ENCODE assay signal across 13 cellular contexts in genomic region chr5:122126711-122127385, GRCh38. TPM values are rescaled to one million over a fixed set of nuclear protein-coding genes. Genes with fewer than 3 reads are reported as not detected.
DNase-seq lines count a peak whose midpoint lies in the region; TF ChIP-seq lines count a peak whose summit lies in the region.
"Had no signal": no experiment of that assay in that cellular context is flagged by ENCODE, and none has a peak within 500 bp of the region (broad histone marks: within the 10 kb centered on the region; RNA-seq: fewer than 3 reads in every experiment).

No MANE protein-coding gene starts in this region.

- no peak for TF ChIP-seq CTCF in fibroblast of mammary gland (conservative IDR thresholded peaks at IDR 0.05; ENCODE audit: control insufficient read depth, insufficient read depth, low read depth, low read length)
- no peak for TF ChIP-seq CTCF in neural progenitor cell (IDR thresholded peaks at IDR 0.05)
- TF ChIP-seq CTCF in uterus (IDR thresholded peaks at IDR 0.05), result no peak

- H3K4me3 ChIP-seq in SJSA1 (no peak overlapping the region), fibroblast of mammary gland (ENCODE audit: control insufficient read depth, low read depth, low read length) (no peak overlapping the region), neural progenitor cell (no peak overlapping the region), uterus (no peak overlapping the region)
- H3K4me3 ChIP-seq: upper lobe of left lung had no signal

- no peak overlapping the region for H3K9ac ChIP-seq in neural progenitor cell

- no peaks in the 10 kb centered on the region for H4K20me1 ChIP-seq in neural progenitor cell (ENCODE audit: low read depth)

- H3K27me3 ChIP-seq in SJSA1 (replicated peaks), result no peaks in the 10 kb centered on the region
- H3K27me3 ChIP-seq in neural progenitor cell, result no peaks in the 10 kb centered on the region
- H3K27me3 ChIP-seq in uterus, result no peaks in the 10 kb centered on the region
- H3K27me3 ChIP-seq: neutrophil, upper lobe of left lung had no signal

- no peaks in the 10 kb centered on the region for H3K79me2 ChIP-seq in neural progenitor cell (ENCODE audit: low read depth)

- peaks cover 3% of the 10 kb centered on the region for H3F3A ChIP-seq in neural progenitor cell (ENCODE audit: low read depth)

- peak overlapping the region; percentile 94 for H3K27ac Mint-ChIP-seq in neural progenitor cell

- H2AFZ ChIP-seq in neural progenitor cell (replicated peaks), result peak overlapping the region; percentile 69

- TF ChIP-seq POLR2A in uterus (IDR thresholded peaks at IDR 0.05), result no peak

- H3K27ac ChIP-seq in SJSA1 (peak overlapping the region; percentile 27), neural progenitor cell (no peak overlapping the region), uterus (peak overlapping the region; percentile 53 to 59)
- H3K27ac ChIP-seq: neutrophil, upper lobe of left lung had no signal

- H3K9me3 ChIP-seq in SJSA1 (replicated peaks), result no peaks in the 10 kb centered on the region
- H3K9me3 ChIP-seq in neural progenitor cell (ENCODE audit: low read depth), result no peaks in the 10 kb centered on the region
- no peaks in the 10 kb centered on the region for H3K9me3 ChIP-seq in uterus
- H3K9me3 ChIP-seq: neutrophil, upper lobe of left lung had no signal

- DNase-seq in SJSA1 (ENCODE audit: low read depth in 1 of 2, low spot score in 2 of 2), result peak in 1 of 2 experiments; percentile 45
- DNase-seq in fibroblast of mammary gland (ENCODE audit: low read depth), result peak; percentile 38
- peak; percentile 7 for DNase-seq in neural progenitor cell (ENCODE audit: low spot score)
- no peak for DNase-seq in uterus
- no peak for DNase-seq in HuH-7.5 (ENCODE audit: low spot score)
- no peak for DNase-seq in stimulated activated CD8-positive, alpha-beta memory T cell treated with anti-CD3 and anti-CD28 coated beads, Interleukin-4, amount 100 ng/mL, for 48 hours
- no peak for DNase-seq in retina
- DNase-seq: GOT3, KG1, NCI-H2081, upper lobe of left lung had no signal

- H3K9me3 Mint-ChIP-seq in neural progenitor cell, result no peaks in the 10 kb centered on the region

- H3K36me3 Mint-ChIP-seq in neural progenitor cell, result no peaks in the 10 kb centered on the region

- H3K4me1 ChIP-seq in SJSA1 (replicated peaks) (peaks cover 27% of the 10 kb centered on the region), neural progenitor cell (peaks cover 21% of the 10 kb centered on the region), uterus (no peaks in the 10 kb centered on the region)
- H3K4me1 ChIP-seq: upper lobe of left lung had no signal

- H3K36me3 ChIP-seq in SJSA1, result no peaks in the 10 kb centered on the region
- H3K36me3 ChIP-seq in neural progenitor cell, result no peaks in the 10 kb centered on the region
- H3K36me3 ChIP-seq in uterus, result no peaks in the 10 kb centered on the region
- H3K36me3 ChIP-seq: neutrophil, upper lobe of left lung had no signal

- H3K27me3 Mint-ChIP-seq in neural progenitor cell (ENCODE audit: insufficient read depth, low read depth), result no peaks in the 10 kb centered on the region

- no peak overlapping the region for H3K4me3 Mint-ChIP-seq in neural progenitor cell

- H3K4me2 ChIP-seq in neural progenitor cell, result no peak overlapping the region

- intact Hi-C loops in uterus (cut with DNase I; ENCODE audit: low total_unique reads), result no loop called here

- H3K4me1 Mint-ChIP-seq in neural progenitor cell, result peaks cover 32% of the 10 kb centered on the region

RNA-seq across cellular contexts. Expression of gene ZNF474, which starts 2.5 kb away (rescaled TPM):
- total RNA-seq in SJSA1 (2014; rRNA removed; shearing (Covaris generic)), result 0.44 TPM in 1 of 2 replicates, not detected in the other
- total RNA-seq in neural progenitor cell (ENCODE audit: low replicate concordance), result 0.40 and 1.3 TPM in 2 replicates
- 1 to 10 TPM in 1 of 4 donors, under 1 TPM in 1, not detected in 2; 0.37 to 1.1 TPM for total RNA-seq in uterus
- total RNA-seq: endothelial cell of umbilical vein had no signal

RNA-seq across cellular contexts. Expression of gene LOX, which starts 48.8 kb away (rescaled TPM):
- total RNA-seq in SJSA1 (2014; rRNA removed; shearing (Covaris generic)), result 3.5 and 8.4 TPM in 2 replicates
- total RNA-seq in neural progenitor cell (ENCODE audit: low replicate concordance) (0.09 and 0.11 TPM in 2 replicates), uterus (10 to 100 TPM in 3 of 4 donors, 1 to 10 TPM in 1; 5.6 to 78.3 (median 22.5) TPM)

Comparison
In these comparisons a context has a peak if more than half of its experiments do, and no peak if none do; other contexts are left out.
1. DNase-seq: peak in fibroblast of mammary gland (single experiment) and neural progenitor cell (single experiment); none in uterus (0 of 2), HuH-7.5 (single experiment), stimulated activated CD8-positive, alpha-beta memory T cell treated with anti-CD3 and anti-CD28 coated beads, Interleukin-4, amount 100 ng/mL, for 48 hours (single experiment) and retina (single experiment).